Comparison of ENCODE assay signal across 1 cellular context in genomic region chr15:67126551-67127333, GRCh38.
TF ChIP-seq lines count a peak whose summit lies in the region.

No MANE protein-coding gene starts in this region.

TF ChIP-seq in WTC11, 78 proteins besides CTCF, POLR2A, EP300 and RAD21 (continued from another document):
- TF ChIP-seq PRDM15 (CRISPR knock-in tag; IDR thresholded peaks at IDR 0.05) (no peak), MYBL2 (CRISPR knock-in tag; IDR thresholded peaks at IDR 0.05) (no peak), TCF7 (CRISPR knock-in tag; IDR thresholded peaks at IDR 0.05; ENCODE audit: low read depth) (no peak), GTF2I (CRISPR knock-in tag; conservative IDR thresholded peaks at IDR 0.05) (no peak), RELA (CRISPR knock-in tag; IDR thresholded peaks at IDR 0.05; ENCODE audit: borderline replicate concordance) (no peak), ATF1 (CRISPR knock-in tag; IDR thresholded peaks at IDR 0.05) (no peak), IRF2 (CRISPR knock-in tag; IDR thresholded peaks at IDR 0.05; ENCODE audit: borderline replicate concordance, low read depth) (no peak)
TF ChIP-seq in WTC11: peak in this region for 0.
